ENCODE assay signal across 2 cellular contexts in genomic region chr7:101125989-101126650, GRCh38.
TF ChIP-seq lines count a peak whose summit lies in the region.

No MANE protein-coding gene starts in this region.

TF ChIP-seq in IMR-90, 13 proteins besides CTCF, POLR2A, EP300 and RAD21:
- TF ChIP-seq FOS (IDR thresholded peaks at IDR 0.05; ENCODE audit: low read depth, low read length) (no peak; the same call in 1 of the 2 replicates), MXI1 (IDR thresholded peaks at IDR 0.05; ENCODE audit: borderline replicate concordance, low read depth, low read length) (peak; percentile 57; the same call in 1 of the 2 replicates), ELK1 (IDR thresholded peaks at IDR 0.05; ENCODE audit: borderline replicate concordance, low read depth, low read length) (no peak), NFE2L2 (IDR thresholded peaks at IDR 0.05; ENCODE audit: low read depth, low read length) (no peak), MAFK (IDR thresholded peaks at IDR 0.05; ENCODE audit: low read depth, low read length) (no peak), RFX5 (IDR thresholded peaks at IDR 0.05; ENCODE audit: low read depth, low read length) (no peak), BHLHE40 (IDR thresholded peaks at IDR 0.05; ENCODE audit: low read depth, low read length) (peak; percentile 81), SMC3 (IDR thresholded peaks at IDR 0.05; ENCODE audit: low read depth, low read length) (no peak), CHD1 (IDR thresholded peaks at IDR 0.05; ENCODE audit: low read depth, low read length) (no peak), CEBPB (IDR thresholded peaks at IDR 0.05; ENCODE audit: low read depth, low read length) (no peak), RCOR1 (IDR thresholded peaks at IDR 0.05; ENCODE audit: insufficient replicate concordance, low read length) (no peak), MAZ (IDR thresholded peaks at IDR 0.05; ENCODE audit: borderline replicate concordance, low read depth, low read length) (peak; percentile 51; the same call in 1 of the 2 replicates)
- TF ChIP-seq, protein P1, sequence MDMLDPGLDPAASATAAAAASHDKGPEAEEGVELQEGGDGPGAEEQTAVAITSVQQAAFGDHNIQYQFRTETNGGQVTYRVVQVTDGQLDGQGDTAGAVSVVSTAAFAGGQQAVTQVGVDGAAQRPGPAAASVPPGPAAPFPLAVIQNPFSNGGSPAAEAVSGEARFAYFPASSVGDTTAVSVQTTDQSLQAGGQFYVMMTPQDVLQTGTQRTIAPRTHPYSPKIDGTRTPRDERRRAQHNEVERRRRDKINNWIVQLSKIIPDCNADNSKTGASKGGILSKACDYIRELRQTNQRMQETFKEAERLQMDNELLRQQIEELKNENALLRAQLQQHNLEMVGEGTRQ (IDR thresholded peaks at IDR 0.05; ENCODE audit: low read depth, low read length), result peak; percentile 90

TF ChIP-seq in GM12878, 131 proteins besides CTCF, POLR2A, EP300 and RAD21 (continues in another document):
- TF ChIP-seq POLR2AphosphoS2 (IDR thresholded peaks at IDR 0.05; ENCODE audit: low read depth, low read length), result no peak
- TF ChIP-seq TARDBP (IDR thresholded peaks at IDR 0.05; ENCODE audit: borderline replicate concordance), result no peak
- no peak for TF ChIP-seq IRF3 (IDR thresholded peaks at IDR 0.05)
- TF ChIP-seq, protein P2, sequence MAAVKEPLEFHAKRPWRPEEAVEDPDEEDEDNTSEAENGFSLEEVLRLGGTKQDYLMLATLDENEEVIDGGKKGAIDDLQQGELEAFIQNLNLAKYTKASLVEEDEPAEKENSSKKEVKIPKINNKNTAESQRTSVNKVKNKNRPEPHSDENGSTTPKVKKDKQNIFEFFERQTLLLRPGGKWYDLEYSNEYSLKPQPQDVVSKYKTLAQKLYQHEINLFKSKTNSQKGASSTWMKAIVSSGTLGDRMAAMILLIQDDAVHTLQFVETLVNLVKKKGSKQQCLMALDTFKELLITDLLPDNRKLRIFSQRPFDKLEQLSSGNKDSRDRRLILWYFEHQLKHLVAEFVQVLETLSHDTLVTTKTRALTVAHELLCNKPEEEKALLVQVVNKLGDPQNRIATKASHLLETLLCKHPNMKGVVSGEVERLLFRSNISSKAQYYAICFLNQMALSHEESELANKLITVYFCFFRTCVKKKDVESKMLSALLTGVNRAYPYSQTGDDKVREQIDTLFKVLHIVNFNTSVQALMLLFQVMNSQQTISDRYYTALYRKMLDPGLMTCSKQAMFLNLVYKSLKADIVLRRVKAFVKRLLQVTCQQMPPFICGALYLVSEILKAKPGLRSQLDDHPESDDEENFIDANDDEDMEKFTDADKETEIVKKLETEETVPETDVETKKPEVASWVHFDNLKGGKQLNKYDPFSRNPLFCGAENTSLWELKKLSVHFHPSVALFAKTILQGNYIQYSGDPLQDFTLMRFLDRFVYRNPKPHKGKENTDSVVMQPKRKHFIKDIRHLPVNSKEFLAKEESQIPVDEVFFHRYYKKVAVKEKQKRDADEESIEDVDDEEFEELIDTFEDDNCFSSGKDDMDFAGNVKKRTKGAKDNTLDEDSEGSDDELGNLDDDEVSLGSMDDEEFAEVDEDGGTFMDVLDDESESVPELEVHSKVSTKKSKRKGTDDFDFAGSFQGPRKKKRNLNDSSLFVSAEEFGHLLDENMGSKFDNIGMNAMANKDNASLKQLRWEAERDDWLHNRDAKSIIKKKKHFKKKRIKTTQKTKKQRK (IDR thresholded peaks at IDR 0.05; ENCODE audit: low read depth, low read length), result no peak
- no peak for TF ChIP-seq NRF1 (conservative IDR thresholded peaks at IDR 0.05; ENCODE audit: low read depth, low read length)
- TF ChIP-seq ESRRA (IDR thresholded peaks at IDR 0.05; ENCODE audit: low read length), result no peak
- no peak for TF ChIP-seq NR2C2 (IDR thresholded peaks at IDR 0.05; ENCODE audit: borderline replicate concordance, control insufficient read depth, insufficient read length, low read depth)
- no peak for TF ChIP-seq BACH1 (IDR thresholded peaks at IDR 0.05; ENCODE audit: borderline replicate concordance)
- TF ChIP-seq SIX5 (IDR thresholded peaks at IDR 0.05; ENCODE audit: low read depth, low read length, severe bottlenecking), result no peak
- TF ChIP-seq SUPT20H (IDR thresholded peaks at IDR 0.05; ENCODE audit: borderline replicate concordance, control insufficient read depth, low read depth, low read length), result no peak
- TF ChIP-seq TCF3 (IDR thresholded peaks at IDR 0.05; ENCODE audit: borderline replicate concordance, insufficient read depth, low read depth, low read length), result no peak
- TF ChIP-seq HDGF (IDR thresholded peaks at IDR 0.05), result no peak
- peak; percentile 71 for TF ChIP-seq RAD51 (IDR thresholded peaks at IDR 0.05)
- TF ChIP-seq CHD2 (IDR thresholded peaks at IDR 0.05; ENCODE audit: borderline replicate concordance, low read depth, low read length), result no peak
- no peak for TF ChIP-seq MYC (IDR thresholded peaks at IDR 0.05; ENCODE audit: insufficient read depth, insufficient read length, insufficient replicate concordance, low read length, severe bottlenecking)
- TF ChIP-seq NR2C1 (IDR thresholded peaks at IDR 0.05), result no peak
- peak; percentile 73; the same call in 1 of the 2 replicates for TF ChIP-seq DPF2 (IDR thresholded peaks at IDR 0.05)
- TF ChIP-seq MEF2B (IDR thresholded peaks at IDR 0.05; ENCODE audit: partially characterized antibody, poor library complexity, severe bottlenecking), result peak; percentile 35
- no peak for TF ChIP-seq NFYA (IDR thresholded peaks at IDR 0.05; ENCODE audit: borderline replicate concordance, low read depth, low read length)
- TF ChIP-seq ZNF384 (IDR thresholded peaks at IDR 0.05; ENCODE audit: borderline replicate concordance, low read depth, low read length), result no peak
- TF ChIP-seq, protein P3, sequence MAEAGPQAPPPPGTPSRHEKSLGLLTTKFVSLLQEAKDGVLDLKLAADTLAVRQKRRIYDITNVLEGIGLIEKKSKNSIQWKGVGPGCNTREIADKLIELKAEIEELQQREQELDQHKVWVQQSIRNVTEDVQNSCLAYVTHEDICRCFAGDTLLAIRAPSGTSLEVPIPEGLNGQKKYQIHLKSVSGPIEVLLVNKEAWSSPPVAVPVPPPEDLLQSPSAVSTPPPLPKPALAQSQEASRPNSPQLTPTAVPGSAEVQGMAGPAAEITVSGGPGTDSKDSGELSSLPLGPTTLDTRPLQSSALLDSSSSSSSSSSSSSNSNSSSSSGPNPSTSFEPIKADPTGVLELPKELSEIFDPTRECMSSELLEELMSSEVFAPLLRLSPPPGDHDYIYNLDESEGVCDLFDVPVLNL (IDR thresholded peaks at IDR 0.05; ENCODE audit: low read depth, low read length), result no peak
- peak; percentile 84 for TF ChIP-seq IKZF1 (conservative IDR thresholded peaks at IDR 0.05)
- TF ChIP-seq HDAC2 (IDR thresholded peaks at IDR 0.05), result no peak
- TF ChIP-seq ZNF274 (IDR thresholded peaks at IDR 0.05; ENCODE audit: insufficient read depth, insufficient read length), result no peak
- TF ChIP-seq KAT2A (conservative IDR thresholded peaks at IDR 0.05; ENCODE audit: control insufficient read depth, low read depth, low read length), result no peak
- no peak for TF ChIP-seq KDM1A (IDR thresholded peaks at IDR 0.05; ENCODE audit: borderline replicate concordance)
- no peak for TF ChIP-seq POLR2AphosphoS5 (IDR thresholded peaks at IDR 0.05; ENCODE audit: low read length)
- no peak for TF ChIP-seq PBX3 (IDR thresholded peaks at IDR 0.05; ENCODE audit: insufficient replicate concordance, low read depth, low read length)
- no peak for TF ChIP-seq PML (IDR thresholded peaks at IDR 0.05; ENCODE audit: low read length)
- TF ChIP-seq ZNF622 (IDR thresholded peaks at IDR 0.05), result no peak
- TF ChIP-seq, protein P4, sequence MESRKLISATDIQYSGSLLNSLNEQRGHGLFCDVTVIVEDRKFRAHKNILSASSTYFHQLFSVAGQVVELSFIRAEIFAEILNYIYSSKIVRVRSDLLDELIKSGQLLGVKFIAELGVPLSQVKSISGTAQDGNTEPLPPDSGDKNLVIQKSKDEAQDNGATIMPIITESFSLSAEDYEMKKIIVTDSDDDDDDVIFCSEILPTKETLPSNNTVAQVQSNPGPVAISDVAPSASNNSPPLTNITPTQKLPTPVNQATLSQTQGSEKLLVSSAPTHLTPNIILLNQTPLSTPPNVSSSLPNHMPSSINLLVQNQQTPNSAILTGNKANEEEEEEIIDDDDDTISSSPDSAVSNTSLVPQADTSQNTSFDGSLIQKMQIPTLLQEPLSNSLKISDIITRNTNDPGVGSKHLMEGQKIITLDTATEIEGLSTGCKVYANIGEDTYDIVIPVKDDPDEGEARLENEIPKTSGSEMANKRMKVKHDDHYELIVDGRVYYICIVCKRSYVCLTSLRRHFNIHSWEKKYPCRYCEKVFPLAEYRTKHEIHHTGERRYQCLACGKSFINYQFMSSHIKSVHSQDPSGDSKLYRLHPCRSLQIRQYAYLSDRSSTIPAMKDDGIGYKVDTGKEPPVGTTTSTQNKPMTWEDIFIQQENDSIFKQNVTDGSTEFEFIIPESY (IDR thresholded peaks at IDR 0.05), result no peak
- no peak for TF ChIP-seq JUND (IDR thresholded peaks at IDR 0.05; ENCODE audit: low read depth, low read length)
- peak; percentile 77 for TF ChIP-seq ZNF687 (IDR thresholded peaks at IDR 0.05)
- no peak for TF ChIP-seq JUNB (IDR thresholded peaks at IDR 0.05)
- TF ChIP-seq IKZF2 (IDR thresholded peaks at IDR 0.05), result peak; percentile 80 to 84
- no peak for TF ChIP-seq GABPA (IDR thresholded peaks at IDR 0.05; ENCODE audit: low read depth)
- peak; percentile 38 for TF ChIP-seq GATAD2B (conservative IDR thresholded peaks at IDR 0.05; ENCODE audit: low read depth)
- no peak for TF ChIP-seq SMC3 (IDR thresholded peaks at IDR 0.05; ENCODE audit: borderline replicate concordance, low read length)
- TF ChIP-seq KLF5 (IDR thresholded peaks at IDR 0.05; ENCODE audit: partially characterized antibody), result no peak
- TF ChIP-seq, protein P5, sequence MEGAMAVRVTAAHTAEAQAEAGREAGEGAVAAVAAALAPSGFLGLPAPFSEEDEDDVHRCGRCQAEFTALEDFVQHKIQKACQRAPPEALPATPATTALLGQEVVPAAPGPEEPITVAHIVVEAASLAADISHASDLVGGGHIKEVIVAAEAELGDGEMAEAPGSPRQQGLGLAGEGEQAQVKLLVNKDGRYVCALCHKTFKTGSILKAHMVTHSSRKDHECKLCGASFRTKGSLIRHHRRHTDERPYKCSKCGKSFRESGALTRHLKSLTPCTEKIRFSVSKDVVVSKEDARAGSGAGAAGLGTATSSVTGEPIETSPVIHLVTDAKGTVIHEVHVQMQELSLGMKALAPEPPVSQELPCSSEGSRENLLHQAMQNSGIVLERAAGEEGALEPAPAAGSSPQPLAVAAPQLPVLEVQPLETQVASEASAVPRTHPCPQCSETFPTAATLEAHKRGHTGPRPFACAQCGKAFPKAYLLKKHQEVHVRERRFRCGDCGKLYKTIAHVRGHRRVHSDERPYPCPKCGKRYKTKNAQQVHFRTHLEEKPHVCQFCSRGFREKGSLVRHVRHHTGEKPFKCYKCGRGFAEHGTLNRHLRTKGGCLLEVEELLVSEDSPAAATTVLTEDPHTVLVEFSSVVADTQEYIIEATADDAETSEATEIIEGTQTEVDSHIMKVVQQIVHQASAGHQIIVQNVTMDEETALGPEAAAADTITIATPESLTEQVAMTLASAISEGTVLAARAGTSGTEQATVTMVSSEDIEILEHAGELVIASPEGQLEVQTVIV (IDR thresholded peaks at IDR 0.05; ENCODE audit: borderline replicate concordance, partially characterized antibody), result no peak
- no peak for TF ChIP-seq MEF2A (IDR thresholded peaks at IDR 0.05; ENCODE audit: insufficient read depth, low read depth, low read length)
